In genomic region chr12:49667319-49668090, GRCh38 we compare ENCODE assay signal across 12 cellular contexts. TPM values are rescaled to one million over a fixed set of nuclear protein-coding genes. Genes with fewer than 3 reads are reported as not detected.
DNase-seq lines count a peak whose midpoint lies in the region; ATAC-seq and TF ChIP-seq lines count a peak whose summit lies in the region.
"Had no signal": no experiment of that assay in that cellular context is flagged by ENCODE, and none has a peak within 500 bp of the region (broad histone marks: within the 10 kb centered on the region; RNA-seq: fewer than 3 reads in every experiment).

No MANE protein-coding gene starts in this region.

- H3K4me1 Mint-ChIP-seq in activated CD4-positive, alpha-beta memory T cell treated with anti-CD3 and anti-CD28 coated beads for 36 hours (ENCODE audit: low read depth): peaks cover 78% of the 10 kb centered on the region
- H3K4me1 Mint-ChIP-seq in activated CD4-positive, alpha-beta memory T cell treated with anti-CD3 and anti-CD28 coated beads, Interleukin-2, amount 10 ng/mL, durations not matched to agents 7 days and 5 days: peaks cover 73% of the 10 kb centered on the region
- H3K4me1 Mint-ChIP-seq in endothelial cell (ENCODE audit: unreplicated experiment): peaks cover 89% of the 10 kb centered on the region

- POLR2A ChIA-PET in activated CD4-positive, alpha-beta memory T cell treated with anti-CD3 and anti-CD28 coated beads for 36 hours (lab: Charles Lee): interaction anchor here (0.5 to 0.9 kb wide), 2 partner anchors 19 to 38 kb away, joined by 3 to 4 read pairs; no protein-coding TSS in a partner anchor
- POLR2A ChIA-PET in activated CD4-positive, alpha-beta memory T cell treated with anti-CD3 and anti-CD28 coated beads, Interleukin-2, amount 10 ng/mL, durations not matched to agents 7 days and 5 days (lab: Charles Lee): interaction anchor here (0.6 kb wide), 1 partner anchor 13 kb away, joined by 4 read pairs; no protein-coding TSS in a partner anchor
- POLR2A ChIA-PET in SK-N-SH (lab: Yijun Ruan, JAX): no interaction called here
- POLR2A ChIA-PET in PC-9 (lab: Charles Lee; ENCODE audit: unreplicated experiment): interaction anchor here (0.7 kb wide), 1 partner anchor 1577 kb away, joined by 5 read pairs; no protein-coding TSS in a partner anchor

- no peak for TF ChIP-seq EP300 in SK-N-SH (IDR thresholded peaks at IDR 0.05; ENCODE audit: borderline replicate concordance in 1 of 2, low read depth in 1 of 2, low read length in 1 of 2)

- no peaks in the 10 kb centered on the region for H3K9me3 ChIP-seq in SK-N-SH
- no peaks in the 10 kb centered on the region for H3K9me3 ChIP-seq in smooth muscle cell (replicated peaks; ENCODE audit: low read depth)
- no peaks in the 10 kb centered on the region for H3K9me3 ChIP-seq in PC-9 (ENCODE audit: insufficient read depth, low read depth)

- no peaks in the 10 kb centered on the region for H3K27me3 ChIP-seq in SK-N-SH (ENCODE audit: insufficient read depth)
- H3K27me3 ChIP-seq in smooth muscle cell (ENCODE audit: low read depth): no peaks in the 10 kb centered on the region
- H3K27me3 ChIP-seq in PC-9 (ENCODE audit: insufficient read depth, low read depth): no peaks in the 10 kb centered on the region

- no peaks in the 10 kb centered on the region for H3K27me3 Mint-ChIP-seq in activated CD4-positive, alpha-beta memory T cell treated with anti-CD3 and anti-CD28 coated beads for 36 hours
- H3K27me3 Mint-ChIP-seq in activated CD4-positive, alpha-beta memory T cell treated with anti-CD3 and anti-CD28 coated beads, Interleukin-2, amount 10 ng/mL, durations not matched to agents 7 days and 5 days: no peaks in the 10 kb centered on the region
- H3K27me3 Mint-ChIP-seq in endothelial cell (ENCODE audit: unreplicated experiment): peaks cover 22% of the 10 kb centered on the region

- no peak for TF ChIP-seq RAD21 in SK-N-SH (IDR thresholded peaks at IDR 0.05; ENCODE audit: low read length)

- H2AFZ ChIP-seq in SK-N-SH (ENCODE audit: low read depth) (no peak overlapping the region), smooth muscle cell (ENCODE audit: low read depth) (no peak overlapping the region), PC-9 (no peak overlapping the region)

- CTCF ChIA-PET in activated CD4-positive, alpha-beta memory T cell treated with anti-CD3 and anti-CD28 coated beads for 36 hours (lab: Charles Lee): interaction anchor here (0.8 to 2.0 kb wide), 5 partner anchors 22 to 74 kb away, joined by 4 to 8 read pairs (median 5); partner anchors contain the start of genes FMNL3 and TMBIM6
- CTCF ChIA-PET in activated CD4-positive, alpha-beta memory T cell treated with anti-CD3 and anti-CD28 coated beads, Interleukin-2, amount 10 ng/mL, durations not matched to agents 7 days and 5 days (lab: Charles Lee): interaction anchor here (0.6 to 2.7 kb wide), 2 partner anchors 22 to 41 kb away, joined by 3 to 8 read pairs; no protein-coding TSS in a partner anchor
- CTCF ChIA-PET in SK-N-SH (lab: Yijun Ruan, JAX) (interaction anchor here (0.6 to 1.3 kb wide), 5 partner anchors 23 to 110 kb away, joined by 3 to 4 read pairs (median 4); no protein-coding TSS in a partner anchor), PC-9 (lab: Charles Lee) (interaction anchor here (0.6 kb wide), 1 partner anchor 175 kb away, joined by 5 read pairs; no protein-coding TSS in a partner anchor)

- TF ChIP-seq CTCF in SK-N-SH (IDR thresholded peaks at IDR 0.05): no peak
- TF ChIP-seq CTCF in endothelial cell (IDR thresholded peaks at IDR 0.05; ENCODE audit: unreplicated experiment): no peak
- TF ChIP-seq CTCF in smooth muscle cell (IDR thresholded peaks at IDR 0.05; ENCODE audit: borderline replicate concordance, insufficient read depth, poor library complexity, severe bottlenecking): no peak
- no peak for TF ChIP-seq CTCF in PC-9 (conservative IDR thresholded peaks at IDR 0.05)

- no peaks in the 10 kb centered on the region for H3K36me3 ChIP-seq in SK-N-SH (replicated peaks in 1 of 2; ENCODE audit: control insufficient read depth in 1 of 2, insufficient read depth in 2 of 2, low read length in 1 of 2)
- no peaks in the 10 kb centered on the region for H3K36me3 ChIP-seq in smooth muscle cell (ENCODE audit: low read depth)
- no peaks in the 10 kb centered on the region for H3K36me3 ChIP-seq in PC-9 (ENCODE audit: low read depth)

- peaks cover 6% of the 10 kb centered on the region for H3K36me3 Mint-ChIP-seq in activated CD4-positive, alpha-beta memory T cell treated with anti-CD3 and anti-CD28 coated beads for 36 hours
- peaks cover 22% of the 10 kb centered on the region for H3K36me3 Mint-ChIP-seq in activated CD4-positive, alpha-beta memory T cell treated with anti-CD3 and anti-CD28 coated beads, Interleukin-2, amount 10 ng/mL, durations not matched to agents 7 days and 5 days (ENCODE audit: low read depth)
- H3K36me3 Mint-ChIP-seq in endothelial cell (ENCODE audit: low read depth, unreplicated experiment): peaks cover 35% of the 10 kb centered on the region

- intact Hi-C loops in activated CD4-positive, alpha-beta memory T cell treated with anti-CD3 and anti-CD28 coated beads for 36 hours (cut with micrococcal nuclease): no loop called here
- intact Hi-C loops in PC-9 (cut with micrococcal nuclease; ENCODE audit: unreplicated experiment): no loop called here

- H3K9ac ChIP-seq in SK-N-SH (no peak overlapping the region), smooth muscle cell (ENCODE audit: low read depth) (no peak overlapping the region)

- H3K4me3 ChIP-seq in SK-N-SH (ENCODE audit: low read depth in 2 of 2, low read length in 1 of 2): no peak overlapping the region
- no peak overlapping the region for H3K4me3 ChIP-seq in smooth muscle cell
- H3K4me3 ChIP-seq in PC-9: no peak overlapping the region
- H3K4me3 ChIP-seq: lung had no signal

- DNase-seq in activated CD4-positive, alpha-beta memory T cell treated with anti-CD3 and anti-CD28 coated beads for 36 hours: no peak
- no peak for DNase-seq in activated CD4-positive, alpha-beta memory T cell treated with anti-CD3 and anti-CD28 coated beads, Interleukin-2, amount 10 ng/mL, durations not matched to agents 7 days and 5 days
- DNase-seq in SK-N-SH (no peak), endothelial cell (ENCODE audit: low spot score) (no peak), smooth muscle cell (lab: John Stamatoyannopoulos, UW; ENCODE audit: unreplicated experiment) (no peak), PC-9 (no peak)
- DNase-seq: activated gamma-delta T cell, dermis blood vessel endothelial cell, RPMI8226 had no signal

- ATAC-seq in GM19452 (IDR thresholded peaks at IDR 0.05; ENCODE audit: unreplicated experiment) (no peak), HG03135 (IDR thresholded peaks at IDR 0.05; ENCODE audit: unreplicated experiment) (no peak)

- H3F3A ChIP-seq in SK-N-SH (replicated peaks; ENCODE audit: insufficient read depth) (peaks cover 14% of the 10 kb centered on the region), smooth muscle cell (ENCODE audit: low read depth) (no peaks in the 10 kb centered on the region), PC-9 (ENCODE audit: insufficient read depth, low read depth) (no peaks in the 10 kb centered on the region)

- H3K9me3 Mint-ChIP-seq in activated CD4-positive, alpha-beta memory T cell treated with anti-CD3 and anti-CD28 coated beads for 36 hours: no peaks in the 10 kb centered on the region
- no peaks in the 10 kb centered on the region for H3K9me3 Mint-ChIP-seq in activated CD4-positive, alpha-beta memory T cell treated with anti-CD3 and anti-CD28 coated beads, Interleukin-2, amount 10 ng/mL, durations not matched to agents 7 days and 5 days
- no peaks in the 10 kb centered on the region for H3K9me3 Mint-ChIP-seq in endothelial cell (ENCODE audit: unreplicated experiment)

- H3K79me2 ChIP-seq in SK-N-SH (ENCODE audit: insufficient read depth): peaks cover 77% of the 10 kb centered on the region
- peaks cover 45% of the 10 kb centered on the region for H3K79me2 ChIP-seq in smooth muscle cell (ENCODE audit: low read depth)
- no peaks in the 10 kb centered on the region for H3K79me2 ChIP-seq in PC-9 (ENCODE audit: low read depth)

- H3K4me1 ChIP-seq in SK-N-SH (ENCODE audit: control insufficient read depth in 1 of 2, insufficient read depth in 2 of 2, low read depth in 1 of 2, low read length in 1 of 2) (peaks cover 34 to 37% of the 10 kb centered on the region in 2 experiments; a peak in 3 of 4 replicates), smooth muscle cell (ENCODE audit: low read depth) (peaks cover 6% of the 10 kb centered on the region), PC-9 (replicated peaks; ENCODE audit: insufficient read depth) (no peaks in the 10 kb centered on the region)

- no peak overlapping the region; the same call in 1 of the 2 replicates for H3K4me2 ChIP-seq in SK-N-SH
- H3K4me2 ChIP-seq in smooth muscle cell: peak overlapping the region; percentile 7
- H3K4me2 ChIP-seq in PC-9: no peak overlapping the region

- 90% methylated on average over 2 of the region's 2 CpGs for WGBS in SK-N-SH (ENCODE audit: low lambda C conversion rate)
- 66% methylated on average over 2 of the region's 2 CpGs for WGBS in smooth muscle cell (ENCODE audit: low lambda C conversion rate)

- H3K27ac ChIP-seq in SK-N-SH (ENCODE audit: low read depth in 2 of 2, low read length in 1 of 2): peak overlapping the region in 1 of 2 experiments; percentile 35; a peak in 2 of 4 replicates
- H3K27ac ChIP-seq in smooth muscle cell (ENCODE audit: low read depth): peak overlapping the region; percentile 22
- no peak overlapping the region for H3K27ac ChIP-seq in PC-9

- H3K9me2 ChIP-seq in SK-N-SH: no peaks in the 10 kb centered on the region
- no peaks in the 10 kb centered on the region for H3K9me2 ChIP-seq in PC-9 (ENCODE audit: insufficient read depth)

- H4K20me1 ChIP-seq in SK-N-SH (ENCODE audit: insufficient read depth): no peaks in the 10 kb centered on the region
- H4K20me1 ChIP-seq in smooth muscle cell (ENCODE audit: low read depth): peaks cover 31% of the 10 kb centered on the region
- no peaks in the 10 kb centered on the region for H4K20me1 ChIP-seq in PC-9 (ENCODE audit: insufficient read depth)

- no peak overlapping the region for H3K4me3 Mint-ChIP-seq in activated CD4-positive, alpha-beta memory T cell treated with anti-CD3 and anti-CD28 coated beads for 36 hours
- no peak overlapping the region for H3K4me3 Mint-ChIP-seq in activated CD4-positive, alpha-beta memory T cell treated with anti-CD3 and anti-CD28 coated beads, Interleukin-2, amount 10 ng/mL, durations not matched to agents 7 days and 5 days
- H3K4me3 Mint-ChIP-seq in endothelial cell (ENCODE audit: unreplicated experiment): no peak overlapping the region

- BruUV-seq in PC-9 (replicated peaks; lab: Mats Ljungman, UMichigan): no TSS peak

- H3K27ac Mint-ChIP-seq in activated CD4-positive, alpha-beta memory T cell treated with anti-CD3 and anti-CD28 coated beads for 36 hours: peak overlapping the region; percentile 85
- no peak overlapping the region for H3K27ac Mint-ChIP-seq in activated CD4-positive, alpha-beta memory T cell treated with anti-CD3 and anti-CD28 coated beads, Interleukin-2, amount 10 ng/mL, durations not matched to agents 7 days and 5 days
- peak overlapping the region; percentile 25 for H3K27ac Mint-ChIP-seq in endothelial cell (ENCODE audit: unreplicated experiment)

RNA-seq across cellular contexts. Expression of gene FMNL3, which starts 39.7 kb away (rescaled TPM):
- total RNA-seq in activated CD4-positive, alpha-beta memory T cell treated with anti-CD3 and anti-CD28 coated beads for 36 hours: 10 to 100 TPM; 31.2 to 31.9 TPM
- 10 to 100 TPM; 34.7 to 34.9 TPM for total RNA-seq in activated CD4-positive, alpha-beta memory T cell treated with anti-CD3 and anti-CD28 coated beads, Interleukin-2, amount 10 ng/mL, durations not matched to agents 7 days and 5 days
- 10.2 and 13.1 TPM in 2 replicates for polyA plus RNA-seq in SK-N-SH (2012; rRNA removed)
- 6.6 and 8.8 TPM in 2 replicates for polyA plus RNA-seq in SK-N-SH (2012; cell fraction: cytosol; rRNA removed)
- polyA plus RNA-seq in SK-N-SH (2012; cell fraction: nucleus; rRNA removed): 19.5 and 24.9 TPM in 2 replicates
- total RNA-seq in endothelial cell (ENCODE audit: unreplicated experiment): 194 TPM
- total RNA-seq in smooth muscle cell: 18.3 and 20.8 TPM in 2 replicates
- polyA plus RNA-seq in smooth muscle cell: 19.7 and 21.7 TPM in 2 replicates
- total RNA-seq in PC-9 (2021): 5.6 and 6.5 TPM in 2 replicates

RNA-seq across cellular contexts. Expression of gene PRPF40B, which starts 44.1 kb away (rescaled TPM):
- total RNA-seq in activated CD4-positive, alpha-beta memory T cell treated with anti-CD3 and anti-CD28 coated beads for 36 hours: 1 to 10 TPM; 6.2 to 8.9 TPM
- total RNA-seq in activated CD4-positive, alpha-beta memory T cell treated with anti-CD3 and anti-CD28 coated beads, Interleukin-2, amount 10 ng/mL, durations not matched to agents 7 days and 5 days: 1 to 10 TPM; 8.0 to 8.7 TPM
- polyA plus RNA-seq in SK-N-SH (2012; rRNA removed): 24.3 and 27.0 TPM in 2 replicates
- polyA plus RNA-seq in SK-N-SH (2012; cell fraction: cytosol; rRNA removed): 11.2 and 14.6 TPM in 2 replicates
- polyA plus RNA-seq in SK-N-SH (2012; cell fraction: nucleus; rRNA removed): 125 TPM in 2 replicates
- 9.2 TPM for total RNA-seq in endothelial cell (ENCODE audit: unreplicated experiment)
- total RNA-seq in smooth muscle cell: 5.7 and 6.2 TPM in 2 replicates
- 19.8 and 22.8 TPM in 2 replicates for polyA plus RNA-seq in smooth muscle cell
- 27.5 and 28.9 TPM in 2 replicates for total RNA-seq in PC-9 (2021)
